ENCODE assay signal across 19 cellular contexts in genomic region chr2:760001-760400, GRCh38.
DNase-seq lines count a peak whose midpoint lies in the region; ATAC-seq, FAIRE-seq and TF ChIP-seq lines count a peak whose summit lies in the region.
"Had no signal": no experiment of that assay in that cellular context is flagged by ENCODE, and none has a peak within 500 bp of the region (broad histone marks: within the 10 kb centered on the region; RNA-seq: fewer than 3 reads in every experiment).

No MANE protein-coding gene starts in this region.

- H3K79me2 ChIP-seq in HepG2 (ENCODE audit: insufficient read depth, low read length): no peaks in the 10 kb centered on the region

- no peak overlapping the region for H3K4me2 ChIP-seq in HepG2 (ENCODE audit: low read depth, low read length)
- H3K4me2 ChIP-seq: BLaER1 treated with 17β-estradiol and CSF1 and Interleukin-3, amounts not matched to agents 10 nM and 100 nM had no signal

- TF ChIP-seq EP300 in HepG2 (IDR thresholded peaks at IDR 0.05; ENCODE audit: low read depth in 2 of 2, low read length in 2 of 2) (no peak), HepG2 (CRISPR knock-in tag; IDR thresholded peaks at IDR 0.05; ENCODE audit: borderline replicate concordance) (no peak)

- H2AFZ ChIP-seq in HepG2 (ENCODE audit: low read length): no peak overlapping the region

- H3K9me3 Mint-ChIP-seq in activated T-cell treated with anti-CD3 and anti-CD28 coated beads, Interleukin-2, amount 50 U/mL, for 4 hours: no peaks in the 10 kb centered on the region

- FAIRE-seq in HepG2 (lab: Jason Lieb, UNC): no peak
- FAIRE-seq: G401.6, GM12892 had no signal

- CTCF ChIA-PET in HepG2 (lab: Yijun Ruan, JAX; ENCODE audit: low intra/inter-chr PET ratio, low total read pairs): no interaction called here

- H3K36me3 Mint-ChIP-seq in activated T-cell treated with anti-CD3 and anti-CD28 coated beads, Interleukin-2, amount 50 U/mL, for 4 hours (ENCODE audit: insufficient read depth): no peaks in the 10 kb centered on the region
- H3K36me3 Mint-ChIP-seq: CD4-positive, CD25-positive, alpha-beta regulatory T cell had no signal

- H3K4me1 ChIP-seq in right lobe of liver (no peaks in the 10 kb centered on the region), HepG2 (ENCODE audit: insufficient read depth, low read length) (no peaks in the 10 kb centered on the region)
- H3K4me1 ChIP-seq: HAP-1 had no signal

- H3K9me3 ChIP-seq in right lobe of liver (no peaks in the 10 kb centered on the region), HepG2 (ENCODE audit: low read length) (no peaks in the 10 kb centered on the region)
- H3K9me3 ChIP-seq: HAP-1 had no signal

- H3K4me3 ChIP-seq in right lobe of liver (no peak overlapping the region), HepG2 (replicated peaks in 1 of 3; ENCODE audit: insufficient read depth in 1 of 3, low read depth in 2 of 3, low read length in 3 of 3) (no peak overlapping the region)
- H3K4me3 ChIP-seq: BLaER1 treated with 17β-estradiol and CSF1 and Interleukin-3, amounts not matched to agents 10 nM and 100 nM; HAP-1 had no signal

- intact Hi-C loops in right lobe of liver (cut with DNase I) (no loop called here), HepG2 (cut with micrococcal nuclease; ENCODE audit: unreplicated experiment) (no loop called here), sciatic nerve (cut with DNase I) (no loop called here)

- TF ChIP-seq POLR2A in right lobe of liver (IDR thresholded peaks at IDR 0.05): no peak
- TF ChIP-seq POLR2A in HepG2 (IDR thresholded peaks at IDR 0.05; ENCODE audit: insufficient read depth in 1 of 2, low read depth in 2 of 2, low read length in 2 of 2): no peak

- H3K4me3 Mint-ChIP-seq in activated T-cell treated with anti-CD3 and anti-CD28 coated beads, Interleukin-2, amount 50 U/mL, for 4 hours: no peak overlapping the region
- H3K4me3 Mint-ChIP-seq: CD4-positive, CD25-positive, alpha-beta regulatory T cell had no signal

- BruUV-seq in HepG2 (replicated peaks; lab: Mats Ljungman, UMichigan): no TSS peak

- in situ Hi-C loops in HepG2 (cut with HindIII; ENCODE audit: extremely low pct_ligation_motif_present, low pct_unique_long_range_greater_than_20kb): no loop called here

- H3K36me3 ChIP-seq in right lobe of liver (no peaks in the 10 kb centered on the region), HepG2 (replicated peaks in 1 of 2; ENCODE audit: control insufficient read depth in 1 of 2, insufficient read depth in 2 of 2, low read length in 2 of 2) (no peaks in the 10 kb centered on the region)
- H3K36me3 ChIP-seq: BLaER1 treated with 17β-estradiol and CSF1 and Interleukin-3, amounts not matched to agents 10 nM and 100 nM; HAP-1 had no signal

- WGBS in right lobe of liver (ENCODE audit: insufficient coverage, low coverage, low lambda C conversion rate, missing lambda C conversion rate): 12% methylated on average over 5 of the region's 5 CpGs
- WGBS in HepG2 (ENCODE audit: low lambda C conversion rate): 10% methylated on average over 5 of the region's 5 CpGs

- no peak for TF ChIP-seq RAD21 in HepG2 (CRISPR knock-in tag; IDR thresholded peaks at IDR 0.05)

- peaks cover 15% of the 10 kb centered on the region for H3K27me3 Mint-ChIP-seq in activated T-cell treated with anti-CD3 and anti-CD28 coated beads, Interleukin-2, amount 50 U/mL, for 4 hours (ENCODE audit: low read depth)

- H3K27ac ChIP-seq in right lobe of liver (no peak overlapping the region), HepG2 (ENCODE audit: extremely low read length, insufficient read depth, low read length) (no peak overlapping the region)
- H3K27ac ChIP-seq: BLaER1 treated with 17β-estradiol and CSF1 and Interleukin-3, amounts not matched to agents 10 nM and 100 nM had no signal

- POLR2A ChIA-PET in HepG2 (lab: Yijun Ruan, JAX): no interaction called here

- TF ChIP-seq CTCF in right lobe of liver (IDR thresholded peaks at IDR 0.05) (no peak), HepG2 (CRISPR knock-in tag; IDR thresholded peaks at IDR 0.05) (no peak)

- H3K27me3 ChIP-seq in right lobe of liver (no peaks in the 10 kb centered on the region), HepG2 (ENCODE audit: control insufficient read depth in 1 of 2, insufficient read depth in 2 of 2, low read length in 2 of 2) (peaks cover 2 to 34% of the 10 kb centered on the region in 2 experiments; a peak in 4 of 5 replicates)

- H4K20me1 ChIP-seq in HepG2 (ENCODE audit: insufficient read depth, low read length): no peaks in the 10 kb centered on the region
- H4K20me1 ChIP-seq: BLaER1 treated with 17β-estradiol and CSF1 and Interleukin-3, amounts not matched to agents 10 nM and 100 nM had no signal

- H3K9ac ChIP-seq in HepG2 (ENCODE audit: insufficient read depth, low read depth, low read length): no peak overlapping the region
- H3K9ac ChIP-seq: BLaER1 treated with 17β-estradiol and CSF1 and Interleukin-3, amounts not matched to agents 10 nM and 100 nM had no signal

- ATAC-seq in right lobe of liver (peak; percentile 58 to 84 (median 60)), HepG2 (no peak), left lobe of liver (peak; percentile 67), sciatic nerve (peak; percentile 73)
- ATAC-seq in activated T-cell treated with anti-CD3 and anti-CD28 coated beads, Interleukin-2, amount 50 U/mL, for 4 hours: no peak

- H3K4me1 Mint-ChIP-seq in activated T-cell treated with anti-CD3 and anti-CD28 coated beads, Interleukin-2, amount 50 U/mL, for 4 hours (ENCODE audit: low read depth): no peaks in the 10 kb centered on the region

- DNase-seq in right lobe of liver (no peak), HepG2 (ENCODE audit: low spot score) (no peak), NCI-H748 (lab: John Stamatoyannopoulos, UW; ENCODE audit: unreplicated experiment) (peak; percentile 64), left lobe of liver (ENCODE audit: low spot score) (no peak), sciatic nerve (ENCODE audit: low spot score) (no peak), kidney tubule cell (ENCODE audit: low spot score) (no peak), NCI-H1092 treated with DMSO at 0.1 percent for 48 hours (lab: John Stamatoyannopoulos, UW) (no peak)
- no peak for DNase-seq in activated T-cell treated with anti-CD3 and anti-CD28 coated beads, Interleukin-2, amount 50 U/mL, for 4 hours
- DNase-seq: ACHN; Calu3; CD4-positive, CD25-positive, alpha-beta regulatory T cell; DMS 273 treated with DMSO at 0.1 percent for 48 hours; DMS79; EL; GOT3 had no signal

TF ChIP-seq in HepG2, 621 proteins besides CTCF, POLR2A, EP300 and RAD21:
- no peak for TF ChIP-seq POLR2AphosphoS2 (IDR thresholded peaks at IDR 0.05; ENCODE audit: low read depth, low read length)
- TF ChIP-seq ZNF530 (CRISPR knock-in tag; IDR thresholded peaks at IDR 0.05; ENCODE audit: low read depth): no peak
- TF ChIP-seq ZNF652 (CRISPR knock-in tag; IDR thresholded peaks at IDR 0.05; ENCODE audit: borderline replicate concordance, low read depth): no peak
- no peak for TF ChIP-seq KAT2B (IDR thresholded peaks at IDR 0.05; ENCODE audit: borderline replicate concordance, low read depth, low read length)
- no peak for TF ChIP-seq BRCA1 (CRISPR knock-in tag; IDR thresholded peaks at IDR 0.05)
- no peak for TF ChIP-seq ZBTB42 (CRISPR knock-in tag; IDR thresholded peaks at IDR 0.05)
- TF ChIP-seq, protein P1, sequence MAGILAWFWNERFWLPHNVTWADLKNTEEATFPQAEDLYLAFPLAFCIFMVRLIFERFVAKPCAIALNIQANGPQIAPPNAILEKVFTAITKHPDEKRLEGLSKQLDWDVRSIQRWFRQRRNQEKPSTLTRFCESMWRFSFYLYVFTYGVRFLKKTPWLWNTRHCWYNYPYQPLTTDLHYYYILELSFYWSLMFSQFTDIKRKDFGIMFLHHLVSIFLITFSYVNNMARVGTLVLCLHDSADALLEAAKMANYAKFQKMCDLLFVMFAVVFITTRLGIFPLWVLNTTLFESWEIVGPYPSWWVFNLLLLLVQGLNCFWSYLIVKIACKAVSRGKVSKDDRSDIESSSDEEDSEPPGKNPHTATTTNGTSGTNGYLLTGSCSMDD (CRISPR knock-in tag; IDR thresholded peaks at IDR 0.05): no peak
- TF ChIP-seq, protein P2, sequence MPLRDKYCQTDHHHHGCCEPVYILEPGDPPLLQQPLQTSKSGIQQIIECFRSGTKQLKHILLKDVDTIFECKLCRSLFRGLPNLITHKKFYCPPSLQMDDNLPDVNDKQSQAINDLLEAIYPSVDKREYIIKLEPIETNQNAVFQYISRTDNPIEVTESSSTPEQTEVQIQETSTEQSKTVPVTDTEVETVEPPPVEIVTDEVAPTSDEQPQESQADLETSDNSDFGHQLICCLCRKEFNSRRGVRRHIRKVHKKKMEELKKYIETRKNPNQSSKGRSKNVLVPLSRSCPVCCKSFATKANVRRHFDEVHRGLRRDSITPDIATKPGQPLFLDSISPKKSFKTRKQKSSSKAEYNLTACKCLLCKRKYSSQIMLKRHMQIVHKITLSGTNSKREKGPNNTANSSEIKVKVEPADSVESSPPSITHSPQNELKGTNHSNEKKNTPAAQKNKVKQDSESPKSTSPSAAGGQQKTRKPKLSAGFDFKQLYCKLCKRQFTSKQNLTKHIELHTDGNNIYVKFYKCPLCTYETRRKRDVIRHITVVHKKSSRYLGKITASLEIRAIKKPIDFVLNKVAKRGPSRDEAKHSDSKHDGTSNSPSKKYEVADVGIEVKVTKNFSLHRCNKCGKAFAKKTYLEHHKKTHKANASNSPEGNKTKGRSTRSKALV (CRISPR knock-in tag; IDR thresholded peaks at IDR 0.05): no peak
- no peak for TF ChIP-seq ZNF674 (CRISPR knock-in tag; IDR thresholded peaks at IDR 0.05; ENCODE audit: low read depth)
TF ChIP-seq in HepG2: peak in this region for 0.

Comparison
In these comparisons a context has a peak if more than half of its experiments do, and no peak if none do; other contexts are left out.
1. ATAC-seq: peak in right lobe of liver (4 of 4), left lobe of liver (single experiment) and sciatic nerve (single experiment); none in HepG2 (single experiment) and activated T-cell treated with anti-CD3 and anti-CD28 coated beads, Interleukin-2, amount 50 U/mL, for 4 hours (0 of 2).